ENCODE assay signal across 9 cellular contexts in genomic region chr19:27972291-27973040, GRCh38.
DNase-seq lines count a peak whose midpoint lies in the region; ATAC-seq, FAIRE-seq and TF ChIP-seq lines count a peak whose summit lies in the region.
"Had no signal": no experiment of that assay in that cellular context is flagged by ENCODE, and none has a peak within 500 bp of the region (broad histone marks: within the 10 kb centered on the region; RNA-seq: fewer than 3 reads in every experiment).

No MANE protein-coding gene starts in this region.

- no peaks in the 10 kb centered on the region for H3K27me3 ChIP-seq in right cardiac atrium (ENCODE audit: control insufficient read depth, insufficient read depth)
- H3K27me3 ChIP-seq in heart right ventricle = peaks cover 0 to 8% (median 0%) of the 10 kb centered on the region in 7 donors
- H3K27me3 ChIP-seq: ascending aorta had no signal

- FAIRE-seq in G401.6 (lab: Jason Lieb, UNC) = peak; percentile 98
- FAIRE-seq in RCC 7860 (lab: Jason Lieb, UNC) = peak; percentile 93

- H3K9me3 Mint-ChIP-seq in activated naive CD8-positive, alpha-beta T cell treated with anti-CD3 and anti-CD28 coated beads for 36 hours = no peaks in the 10 kb centered on the region

- H3K27ac ChIP-seq in right cardiac atrium (ENCODE audit: low read length) (no peak overlapping the region), heart right ventricle (no peak overlapping the region)
- H3K27ac ChIP-seq: ascending aorta had no signal

- no peak overlapping the region for H3K27ac Mint-ChIP-seq in activated naive CD8-positive, alpha-beta T cell treated with anti-CD3 and anti-CD28 coated beads for 36 hours

- TF ChIP-seq CTCF in fibroblast of mammary gland (conservative IDR thresholded peaks at IDR 0.05; ENCODE audit: control insufficient read depth, insufficient read depth, low read depth, low read length) (no peak), heart right ventricle (IDR thresholded peaks at IDR 0.05) (no peak)

- H3K36me3 Mint-ChIP-seq in activated naive CD8-positive, alpha-beta T cell treated with anti-CD3 and anti-CD28 coated beads for 36 hours = no peaks in the 10 kb centered on the region

- WGBS in right cardiac atrium = 38% methylated on average over 5 of the region's 5 CpGs
- 41% methylated on average over 5 of the region's 5 CpGs for WGBS in heart right ventricle, 2 donors

- H3K4me3 ChIP-seq in fibroblast of mammary gland (ENCODE audit: control insufficient read depth, low read depth, low read length) (no peak overlapping the region), right cardiac atrium (ENCODE audit: low read length) (no peak overlapping the region), heart right ventricle (no peak overlapping the region)
- H3K4me3 ChIP-seq: ascending aorta had no signal

- no peaks in the 10 kb centered on the region for H3K36me3 ChIP-seq in heart right ventricle
- H3K36me3 ChIP-seq: ascending aorta had no signal

- no peaks in the 10 kb centered on the region for H3K9me3 ChIP-seq in right cardiac atrium (ENCODE audit: control insufficient read depth, low read length)
- H3K9me3 ChIP-seq in heart right ventricle = no peaks in the 10 kb centered on the region
- H3K9me3 ChIP-seq: ascending aorta had no signal

- H3K4me1 Mint-ChIP-seq in activated naive CD8-positive, alpha-beta T cell treated with anti-CD3 and anti-CD28 coated beads for 36 hours = no peaks in the 10 kb centered on the region

- ATAC-seq in right cardiac atrium = no peak
- ATAC-seq in heart right ventricle = no peak

- intact Hi-C loops in right cardiac atrium (cut with DNase I) = loop anchor here (5.0 to 10.0 kb wide), 2 partner anchors 352 to 355 kb away; no protein-coding TSS in a partner anchor
- intact Hi-C loops in heart right ventricle (cut with DNase I) = loop anchor here in 8 of 10 donors (1.0 to 10.0 kb wide), 10 partner anchors 242 to 905 kb away; no protein-coding TSS in a partner anchor

- no peaks in the 10 kb centered on the region for H3K4me1 ChIP-seq in right cardiac atrium (ENCODE audit: control insufficient read depth, insufficient read depth, low read length)
- no peaks in the 10 kb centered on the region for H3K4me1 ChIP-seq in heart right ventricle
- H3K4me1 ChIP-seq: ascending aorta had no signal

- no peak overlapping the region for H3K4me3 Mint-ChIP-seq in activated naive CD8-positive, alpha-beta T cell treated with anti-CD3 and anti-CD28 coated beads for 36 hours

- DNase-seq in RCC 7860 (ENCODE audit: low spot score) (peak; percentile 91), fibroblast of mammary gland (ENCODE audit: low read depth) (peak; percentile 35), renal cortical epithelial cell (ENCODE audit: low read depth) (peak; percentile 90), right cardiac atrium (no peak), heart right ventricle (no peak), activated T-cell treated with anti-CD3 and anti-CD28 coated beads for 4 hours (no peak)
- DNase-seq in activated naive CD8-positive, alpha-beta T cell treated with anti-CD3 and anti-CD28 coated beads for 36 hours = no peak

- H3K27me3 Mint-ChIP-seq in activated naive CD8-positive, alpha-beta T cell treated with anti-CD3 and anti-CD28 coated beads for 36 hours = peaks cover 1% of the 10 kb centered on the region

Comparison
In these comparisons a context has a peak if more than half of its experiments do, and no peak if none do; other contexts are left out.
1. DNase-seq: peak in RCC 7860 (single experiment), fibroblast of mammary gland (single experiment) and renal cortical epithelial cell (single experiment); none in right cardiac atrium (0 of 3), heart right ventricle (0 of 2), activated T-cell treated with anti-CD3 and anti-CD28 coated beads for 4 hours (single experiment) and activated naive CD8-positive, alpha-beta T cell treated with anti-CD3 and anti-CD28 coated beads for 36 hours (single experiment).